ENCODE assay signal across 20 cellular contexts in the genomic region with DNA sequence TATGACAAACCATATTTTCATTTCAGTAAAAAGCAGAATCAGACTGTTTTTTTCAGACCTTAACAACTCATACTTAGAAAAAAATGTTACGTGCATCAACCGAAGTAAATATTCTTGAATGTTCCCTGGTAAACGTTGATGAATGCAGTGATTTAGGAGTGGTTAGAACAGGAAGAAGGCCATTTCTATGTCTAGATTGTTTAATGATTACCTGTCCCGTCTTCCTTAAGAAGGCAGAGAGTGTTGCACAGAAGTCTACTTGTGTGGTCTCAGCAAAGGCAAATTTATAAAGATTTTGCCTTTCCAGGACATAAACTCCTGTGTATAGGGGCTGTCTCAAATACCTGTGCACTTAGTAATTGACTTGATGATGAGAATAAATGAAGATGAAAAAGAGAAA.
DNase-seq lines count a peak whose midpoint lies in the region; ATAC-seq and TF ChIP-seq lines count a peak whose summit lies in the region.
"Had no signal": no experiment of that assay in that cellular context is flagged by ENCODE, and none has a peak within 500 bp of the region (broad histone marks: within the 10 kb centered on the region; RNA-seq: fewer than 3 reads in every experiment).

No MANE protein-coding gene starts in this region.

- H3K36me3 Mint-ChIP-seq in nephron (ENCODE audit: low read depth), result no peaks in the 10 kb centered on the region
- no peaks in the 10 kb centered on the region for H3K36me3 Mint-ChIP-seq in HFFc6 (ENCODE audit: low read depth)
- no peaks in the 10 kb centered on the region for H3K36me3 Mint-ChIP-seq in natural killer cell
- H3K36me3 Mint-ChIP-seq: CD8-positive, alpha-beta T cell had no signal

- no peaks in the 10 kb centered on the region for H3K27me3 ChIP-seq in kidney epithelial cell (ENCODE audit: control insufficient read depth, insufficient read depth, low read length)
- H3K27me3 ChIP-seq: BLaER1 treated with 17β-estradiol and CSF1 and Interleukin-3, amounts not matched to agents 10 nM and 100 nM; Peyer's patch had no signal

- H3K27me3 Mint-ChIP-seq in nephron (ENCODE audit: low read depth), result no peaks in the 10 kb centered on the region
- peaks cover 6% of the 10 kb centered on the region for H3K27me3 Mint-ChIP-seq in HFFc6 (ENCODE audit: insufficient read depth)
- peaks cover 5 to 13% of the 10 kb centered on the region in 2 donors for H3K27me3 Mint-ChIP-seq in natural killer cell (ENCODE audit: low read depth in 2 of 2)

- intact Hi-C loops in natural killer cell (cut with micrococcal nuclease), result no loop called here

- H3K9me3 Mint-ChIP-seq in nephron (no peaks in the 10 kb centered on the region), HFFc6 (no peaks in the 10 kb centered on the region), natural killer cell (no peaks in the 10 kb centered on the region)
- H3K9me3 Mint-ChIP-seq: CD8-positive, alpha-beta T cell; H9; IgD-negative memory B cell had no signal

- TF ChIP-seq CTCF in kidney epithelial cell (IDR thresholded peaks at IDR 0.05; ENCODE audit: insufficient read depth, low read length, poor library complexity, severe bottlenecking) (no peak), nephron (IDR thresholded peaks at IDR 0.05; ENCODE audit: unreplicated experiment in 3 of 3) (no peak), HFFc6 (IDR thresholded peaks at IDR 0.05) (no peak), natural killer cell (IDR thresholded peaks at IDR 0.05) (no peak)

- peak overlapping the region in 1 of 3 experiments; percentile 40 for H3K4me3 Mint-ChIP-seq in nephron
- H3K4me3 Mint-ChIP-seq in HFFc6, result no peak overlapping the region
- no peak overlapping the region for H3K4me3 Mint-ChIP-seq in natural killer cell
- H3K4me3 Mint-ChIP-seq: CD8-positive, alpha-beta T cell; H9; IgD-negative memory B cell had no signal

- no peak overlapping the region for H3K4me3 ChIP-seq in kidney epithelial cell (ENCODE audit: low read depth, low read length)
- H3K4me3 ChIP-seq: BLaER1 treated with 17β-estradiol and CSF1 and Interleukin-3, amounts not matched to agents 10 nM and 100 nM; Peyer's patch had no signal

- no peaks in the 10 kb centered on the region for H3K36me3 ChIP-seq in kidney epithelial cell (ENCODE audit: control insufficient read depth, insufficient read depth, low read length)
- H3K36me3 ChIP-seq: Peyer's patch had no signal

- DNase-seq in amniotic epithelial cell (ENCODE audit: low read depth) (peak; percentile 25), kidney epithelial cell (ENCODE audit: low read depth) (peak; percentile 47), HFFc6 (no peak), natural killer cell (no peak), DMS 273 treated with DMSO at 0.1 percent for 48 hours (lab: John Stamatoyannopoulos, UW) (no peak)
- DNase-seq: CD8-positive, alpha-beta T cell; DND-41; H9; Karpas-422; NCI-H1436; NCI-H1930; NCI-H2171; NCI-H446 treated with DMSO at 0.1 percent for 48 hours; NCI-H748 treated with DMSO at 0.1 percent for 48 hours; NK-92 treated with Interleukin-12 subunit alpha and Interleukin-12 subunit beta, amount 100 ng/mL, for 24 hours; Peyer's patch had no signal

- H3K27ac Mint-ChIP-seq in nephron (peak overlapping the region; percentile 84 to 93 (median 92)), HFFc6 (no peak overlapping the region), natural killer cell (no peak overlapping the region)
- H3K27ac Mint-ChIP-seq: CD8-positive, alpha-beta T cell; H9; IgD-negative memory B cell had no signal

- H3K4me1 Mint-ChIP-seq in nephron (peaks cover 67% of the 10 kb centered on the region), HFFc6 (ENCODE audit: low read depth) (peaks cover 10% of the 10 kb centered on the region), natural killer cell (peaks cover 0 to 10% of the 10 kb centered on the region in 2 donors)
- H3K4me1 Mint-ChIP-seq: IgD-negative memory B cell had no signal

- ATAC-seq in natural killer cell, result no peak
- ATAC-seq in HG02623 (IDR thresholded peaks at IDR 0.05; ENCODE audit: unreplicated experiment), result no peak
- ATAC-seq: CD8-positive, alpha-beta T cell had no signal

Comparison
In these comparisons a context has a peak if more than half of its experiments do, and no peak if none do; other contexts are left out.
1. DNase-seq: peak in amniotic epithelial cell (single experiment) and kidney epithelial cell (single experiment); none in HFFc6 (single experiment), natural killer cell (single experiment) and DMS 273 treated with DMSO at 0.1 percent for 48 hours (single experiment).
2. H3K27ac Mint-ChIP-seq: peak in nephron (3 of 3); none in HFFc6 (single experiment) and natural killer cell (0 of 2).